In the genomic region with DNA sequence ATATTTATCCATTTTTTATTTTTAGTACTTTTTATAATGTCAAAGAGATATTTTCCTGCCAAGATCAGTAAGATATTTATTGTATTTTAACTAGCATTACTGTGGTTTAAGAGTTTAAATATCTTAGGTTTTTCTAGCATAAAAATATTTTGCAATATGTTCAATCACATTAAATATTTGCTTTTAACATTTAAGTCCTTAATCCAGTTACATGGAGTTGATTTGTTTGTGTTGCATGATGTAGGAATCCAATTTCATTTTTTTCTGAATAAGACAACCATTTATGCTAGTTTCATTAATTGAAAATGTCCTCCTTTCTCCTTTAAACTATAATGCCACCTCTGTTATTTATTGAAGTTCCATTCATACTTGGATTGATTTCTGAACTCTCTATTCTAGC, we compare ENCODE assay signal across 2 cellular contexts.
TF ChIP-seq lines count a peak whose summit lies in the region.

No MANE protein-coding gene starts in this region.

TF ChIP-seq in A549, 52 proteins besides CTCF, POLR2A, EP300 and RAD21:
- TF ChIP-seq ZC3H11A (IDR thresholded peaks at IDR 0.05) (no peak), CHD4 (IDR thresholded peaks at IDR 0.05; ENCODE audit: borderline replicate concordance) (no peak), JUNB (IDR thresholded peaks at IDR 0.05) (no peak)

TF ChIP-seq in K562, 482 proteins besides CTCF, POLR2A, EP300 and RAD21:
- TF ChIP-seq ATF1 (CRISPR knock-in tag; IDR thresholded peaks at IDR 0.05), result no peak
- TF ChIP-seq ATF1 (tag; IDR thresholded peaks at IDR 0.05), result no peak
- no peak for TF ChIP-seq GTF2A2 (tag; IDR thresholded peaks at IDR 0.05)
- TF ChIP-seq ZNF780A (CRISPR knock-in tag; IDR thresholded peaks at IDR 0.05), result no peak
- no peak for TF ChIP-seq ESRRA (IDR thresholded peaks at IDR 0.05; ENCODE audit: borderline replicate concordance, low read depth)
- TF ChIP-seq TAF9B (IDR thresholded peaks at IDR 0.05; ENCODE audit: partially characterized antibody), result peak; percentile 1
- no peak for TF ChIP-seq ZBTB17 (CRISPR knock-in tag; IDR thresholded peaks at IDR 0.05)
- TF ChIP-seq XRCC3 (IDR thresholded peaks at IDR 0.05), result no peak
- TF ChIP-seq RBBP5 (IDR thresholded peaks at IDR 0.05; ENCODE audit: borderline replicate concordance, insufficient read depth, low read length, poor library complexity, severe bottlenecking), result no peak
- TF ChIP-seq RAD51 (IDR thresholded peaks at IDR 0.05; ENCODE audit: borderline replicate concordance, low read depth), result no peak
